ENCODE assay signal across 14 cellular contexts in genomic region chr12:23049180-23049579, GRCh38.
DNase-seq lines count a peak whose midpoint lies in the region; ATAC-seq and TF ChIP-seq lines count a peak whose summit lies in the region.
"Had no signal": no experiment of that assay in that cellular context is flagged by ENCODE, and none has a peak within 500 bp of the region (broad histone marks: within the 10 kb centered on the region; RNA-seq: fewer than 3 reads in every experiment).

No MANE protein-coding gene starts in this region.

- ATAC-seq in GM18511 (IDR thresholded peaks at IDR 0.05; ENCODE audit: unreplicated experiment), result peak; percentile 73
- ATAC-seq in GM21619 (IDR thresholded peaks at IDR 0.05; ENCODE audit: unreplicated experiment), result peak; percentile 77
- no peak for ATAC-seq in IMR-90 (ENCODE audit: low read depth)
- ATAC-seq: heart left ventricle had no signal

- H3K56ac ChIP-seq in IMR-90 (ENCODE audit: extremely low read depth, insufficient read depth, low read length), result no peak overlapping the region

- no peaks in the 10 kb centered on the region for H3K36me3 ChIP-seq in IMR-90 (ENCODE audit: control insufficient read depth, insufficient read depth, low read length)
- H3K36me3 ChIP-seq: heart left ventricle had no signal

- H3K4me2 ChIP-seq in IMR-90 (ENCODE audit: low read depth, low read length), result no peak overlapping the region

- CTCF ChIA-PET in IMR-90 (lab: Yijun Ruan, JAX), result no interaction called here
- CTCF ChIA-PET in activated naive CD4-positive, alpha-beta T cell treated with anti-CD3 and anti-CD28 coated beads, Interleukin-2, amount 10 ng/mL, durations not matched to agents 7 days and 5 days (lab: Charles Lee), result no interaction called here

- no peak overlapping the region for H3K4ac ChIP-seq in IMR-90 (ENCODE audit: low read depth, low read length)

- H4K8ac ChIP-seq in IMR-90 (ENCODE audit: low read depth in 2 of 2, low read length in 2 of 2), result no peak overlapping the region

- WGBS in IMR-90 (ENCODE audit: extremely low coverage in 2 of 2, insufficient read length in 1 of 2), 2 experiments, result no CpG with 5 or more reads among the region's 1 CpG

- H3K4me3 Mint-ChIP-seq in activated naive CD4-positive, alpha-beta T cell treated with anti-CD3 and anti-CD28 coated beads, Interleukin-2, amount 10 ng/mL, durations not matched to agents 7 days and 5 days, result no peak overlapping the region

- no peak overlapping the region for H3K27ac Mint-ChIP-seq in activated naive CD4-positive, alpha-beta T cell treated with anti-CD3 and anti-CD28 coated beads, Interleukin-2, amount 10 ng/mL, durations not matched to agents 7 days and 5 days

- no peak overlapping the region for H3K23ac ChIP-seq in IMR-90 (ENCODE audit: low read depth, low read length)

- H3K27ac ChIP-seq in IMR-90 (ENCODE audit: insufficient read depth, low read length), result no peak overlapping the region
- H3K27ac ChIP-seq: GM23248, heart left ventricle had no signal

- H2AK9ac ChIP-seq in IMR-90 (replicated peaks; ENCODE audit: low read depth, low read length, poor library complexity), result no peak overlapping the region

- TF ChIP-seq CTCF in IMR-90 (conservative IDR thresholded peaks at IDR 0.05; ENCODE audit: low read depth, low read length) (no peak), epithelial cell of esophagus (IDR thresholded peaks at IDR 0.05; ENCODE audit: insufficient read depth, low read depth, low read length, missing control alignments) (no peak)

- H3K79me1 ChIP-seq in IMR-90 (ENCODE audit: low read depth in 1 of 2, low read length in 2 of 2), result no peaks in the 10 kb centered on the region

- H3K36me3 Mint-ChIP-seq in activated naive CD4-positive, alpha-beta T cell treated with anti-CD3 and anti-CD28 coated beads, Interleukin-2, amount 10 ng/mL, durations not matched to agents 7 days and 5 days, result no peaks in the 10 kb centered on the region

- H3K4me1 Mint-ChIP-seq in activated naive CD4-positive, alpha-beta T cell treated with anti-CD3 and anti-CD28 coated beads, Interleukin-2, amount 10 ng/mL, durations not matched to agents 7 days and 5 days, result no peaks in the 10 kb centered on the region

- H2BK15ac ChIP-seq in IMR-90 (ENCODE audit: low read depth, low read length), result no peak overlapping the region

- H3K9me3 ChIP-seq in IMR-90 (ENCODE audit: control insufficient read depth, insufficient read depth, low read length), result no peaks in the 10 kb centered on the region

- H4K20me1 ChIP-seq in IMR-90 (ENCODE audit: insufficient read depth, low read length), result no peaks in the 10 kb centered on the region

- no peak overlapping the region for H2AK5ac ChIP-seq in IMR-90 (ENCODE audit: low read depth, low read length)

- no peaks in the 10 kb centered on the region for H3K9me1 ChIP-seq in IMR-90 (ENCODE audit: insufficient read depth, low read length)

- no peaks in the 10 kb centered on the region for H3K27me3 Mint-ChIP-seq in activated naive CD4-positive, alpha-beta T cell treated with anti-CD3 and anti-CD28 coated beads, Interleukin-2, amount 10 ng/mL, durations not matched to agents 7 days and 5 days

- H4K5ac ChIP-seq in IMR-90 (ENCODE audit: low read depth, low read length), result no peak overlapping the region

- no peaks in the 10 kb centered on the region for H3K9me3 Mint-ChIP-seq in activated naive CD4-positive, alpha-beta T cell treated with anti-CD3 and anti-CD28 coated beads, Interleukin-2, amount 10 ng/mL, durations not matched to agents 7 days and 5 days

- no peaks in the 10 kb centered on the region for H3K27me3 ChIP-seq in IMR-90 (ENCODE audit: control insufficient read depth, insufficient read depth, low read length)
- H3K27me3 ChIP-seq: heart left ventricle had no signal

- TF ChIP-seq RAD21 in IMR-90 (IDR thresholded peaks at IDR 0.05; ENCODE audit: low read length), result no peak

- POLR2A ChIA-PET in IMR-90 (lab: Charles Lee; ENCODE audit: unreplicated experiment), result no interaction called here

- no peak overlapping the region for H2BK5ac ChIP-seq in IMR-90 (ENCODE audit: low read depth, low read length, poor library complexity, severe bottlenecking)

- no peak overlapping the region for H3K18ac ChIP-seq in IMR-90 (ENCODE audit: low read depth, low read length)

- no peak overlapping the region for H2AFZ ChIP-seq in IMR-90 (replicated peaks; ENCODE audit: low read length, poor library complexity)
- H2AFZ ChIP-seq: GM23248 had no signal

- no peak overlapping the region for H2BK20ac ChIP-seq in IMR-90 (ENCODE audit: low read depth, low read length)

- H3K4me3 ChIP-seq in IMR-90 (ENCODE audit: insufficient read depth, low read depth, low read length), result no peak overlapping the region
- no peak overlapping the region for H3K4me3 ChIP-seq in epithelial cell of esophagus (ENCODE audit: low read length)
- H3K4me3 ChIP-seq: GM23248, heart left ventricle had no signal

- no peak for TF ChIP-seq POLR2A in IMR-90 (IDR thresholded peaks at IDR 0.05; ENCODE audit: low read depth, low read length)

- BruUV-seq in IMR-90 (replicated peaks; lab: Mats Ljungman, UMichigan), result no TSS peak

- no peak overlapping the region for H4K91ac ChIP-seq in IMR-90 (ENCODE audit: insufficient read depth, low read depth, low read length)

- peak; percentile 27 for DNase-seq in IMR-90
- DNase-seq in epithelial cell of esophagus (ENCODE audit: low read depth), result peak; percentile 58
- no peak for DNase-seq in amniotic stem cell (lab: John Stamatoyannopoulos, UW)
- no peak for DNase-seq in GM03348 (ENCODE audit: low spot score)
- DNase-seq in activated CD4-positive, alpha-beta T cell treated with anti-CD3 and anti-CD28 coated beads for 48 hours, result no peak
- DNase-seq in activated naive CD4-positive, alpha-beta T cell treated with anti-CD3 and anti-CD28 coated beads, Interleukin-2, amount 10 ng/mL, durations not matched to agents 7 days and 5 days, result no peak
- DNase-seq: activated CD8-positive, alpha-beta memory T cell treated with anti-CD3 and anti-CD28 coated beads, Interleukin-2, amount 50 U/mL, for 4 hours; central memory CD4-positive, alpha-beta T cell; DMS 273 treated with DMSO at 0.1 percent for 48 hours; GM23248; heart left ventricle; SHP77 treated with DMSO at 0.1 percent for 48 hours had no signal

- no peak overlapping the region for H3K9ac ChIP-seq in IMR-90 (ENCODE audit: low read depth, low read length)
- H3K9ac ChIP-seq: GM23248 had no signal

- no peak overlapping the region for H3K14ac ChIP-seq in IMR-90 (replicated peaks; ENCODE audit: low read depth, low read length)

- H2BK120ac ChIP-seq in IMR-90 (ENCODE audit: low read depth, low read length), result no peak overlapping the region

- dilution Hi-C loops in IMR-90 (cut with HindIII; ENCODE audit: low sequenced_read_pairs, unreplicated experiment), result no loop called here

- in situ Hi-C loops in IMR-90 (cut with MboI; ENCODE audit: low sequenced_read_pairs), result no loop called here

- intact Hi-C loops in IMR-90 (cut with micrococcal nuclease), result no loop called here

- no peaks in the 10 kb centered on the region for H3K4me1 ChIP-seq in IMR-90 (ENCODE audit: control insufficient read depth, insufficient read depth, low read length)
- H3K4me1 ChIP-seq: heart left ventricle had no signal

TF ChIP-seq in IMR-90, 13 proteins besides CTCF, POLR2A, EP300 and RAD21:
- no peak for TF ChIP-seq MAFK (IDR thresholded peaks at IDR 0.05; ENCODE audit: low read depth, low read length)

Comparison
In these comparisons a context has a peak if more than half of its experiments do, and no peak if none do; other contexts are left out.
1. DNase-seq: peak in IMR-90 (single experiment) and epithelial cell of esophagus (single experiment); none in amniotic stem cell (single experiment), GM03348 (single experiment), activated CD4-positive, alpha-beta T cell treated with anti-CD3 and anti-CD28 coated beads for 48 hours (single experiment) and activated naive CD4-positive, alpha-beta T cell treated with anti-CD3 and anti-CD28 coated beads, Interleukin-2, amount 10 ng/mL, durations not matched to agents 7 days and 5 days (single experiment).